In the genomic region with DNA sequence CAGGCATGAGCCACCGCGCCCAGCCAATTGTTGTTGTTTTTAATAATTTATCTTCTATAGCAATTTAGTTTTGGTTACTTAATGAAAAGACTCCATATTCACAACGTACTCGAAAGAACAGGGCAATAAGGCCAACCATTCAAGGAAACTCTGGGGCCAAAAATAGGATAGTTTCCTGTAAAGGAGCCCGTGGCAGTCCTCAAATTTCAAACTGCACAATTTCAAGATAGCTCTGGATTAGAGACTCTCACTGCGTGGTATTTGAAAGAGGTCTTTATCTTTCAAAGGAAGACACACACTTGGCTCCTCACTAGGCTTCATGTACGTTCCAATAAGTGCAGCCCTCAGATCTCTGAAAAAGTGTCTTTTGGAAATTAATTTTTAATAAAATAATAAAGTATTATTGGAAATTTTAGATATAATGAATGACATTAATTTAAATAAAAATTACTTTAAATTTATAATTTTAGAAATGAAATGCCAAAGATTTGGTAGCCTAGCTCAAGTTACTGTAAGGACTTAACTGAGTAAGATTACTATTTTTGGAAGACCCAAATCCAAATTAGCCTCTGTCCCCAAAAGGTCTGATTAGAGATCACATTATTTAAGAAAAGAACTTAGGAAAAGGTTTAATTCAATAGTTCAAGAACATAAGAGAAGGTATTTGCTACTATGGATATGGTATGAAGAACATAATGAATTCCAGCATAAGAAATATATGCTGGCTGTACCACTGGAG, we compare ENCODE assay signal across 36 cellular contexts.
"Had no signal": no experiment of that assay in that cellular context is flagged by ENCODE, and none has a peak within 500 bp of the region (broad histone marks: within the 10 kb centered on the region; RNA-seq: fewer than 3 reads in every experiment).

No MANE protein-coding gene starts in this region.

- H3K27ac ChIP-seq: adrenal gland, body of pancreas, brain microvascular endothelial cell, breast epithelium, VCaP had no signal

- H3K4me3 ChIP-seq: adrenal gland, body of pancreas, breast epithelium had no signal

- H3K9me3 Mint-ChIP-seq: activated B cell treated with CpG ODN at 0.5 μM for 24 hours; activated CD4-positive, alpha-beta memory T cell treated with anti-CD3 and anti-CD28 coated beads for 36 hours; activated CD4-positive, alpha-beta T cell treated with anti-CD3 and anti-CD28 coated beads, Interleukin-2, amount 10 ng/mL, durations not matched to agents 24 days and 14 days; activated CD8-positive, alpha-beta T cell treated with anti-CD3 and anti-CD28 coated beads for 36 hours; activated naive CD4-positive, alpha-beta T cell treated with anti-CD3 and anti-CD28 coated beads for 36 hours; activated naive CD4-positive, alpha-beta T cell treated with anti-CD3 and anti-CD28 coated beads, Interleukin-2, amount 50 U/mL, for 72 hours; activated naive CD8-positive, alpha-beta T cell treated with anti-CD3 and anti-CD28 coated beads for 36 hours; activated T-cell treated with anti-CD3 and anti-CD28 coated beads, Interleukin-2, amount 50 U/mL, for 72 hours; activated T-helper 1 cell treated with anti-CD3 and anti-CD28 coated beads, Interleukin-12 subunit alpha, Interleukin-12 subunit beta, Interleukin-2, Interleukin-4 antibody, amounts not matched to agents 30 ng/mL and 10 ng/mL and 1 ng/mL, durations not matched to agents 14 hours and 24 hours and 36 hours; activated T-helper 17 cell treated with anti-CD3 and anti-CD28 coated beads, Interleukin-2, amount 50 U/mL, for 72 hours; T-cell; T-helper 2 cell treated with Interferon-gamma antibody and Interleukin-4, amounts not matched to agents 5 μg/mL and 100 μg/mL, for 36 hours had no signal

- H3K4me1 Mint-ChIP-seq: activated B cell treated with CpG ODN at 0.5 μM for 24 hours; activated CD4-positive, alpha-beta T cell treated with anti-CD3 and anti-CD28 coated beads, Interleukin-2, amount 10 ng/mL, durations not matched to agents 24 days and 14 days; activated naive CD8-positive, alpha-beta T cell treated with anti-CD3 and anti-CD28 coated beads for 36 hours; activated T-helper 17 cell treated with anti-CD3 and anti-CD28 coated beads, Interleukin-2, amount 50 U/mL, for 72 hours; T-cell had no signal

- H3K36me3 Mint-ChIP-seq: activated naive CD4-positive, alpha-beta T cell treated with anti-CD3 and anti-CD28 coated beads, Interleukin-2, amount 50 U/mL, for 72 hours; activated naive CD8-positive, alpha-beta T cell treated with anti-CD3 and anti-CD28 coated beads for 36 hours had no signal

- H3K27me3 Mint-ChIP-seq: activated B cell treated with CpG ODN at 0.5 μM for 24 hours; activated CD4-positive, alpha-beta memory T cell treated with anti-CD3 and anti-CD28 coated beads for 36 hours; activated CD4-positive, alpha-beta T cell treated with anti-CD3 and anti-CD28 coated beads, Interleukin-2, amount 10 ng/mL, durations not matched to agents 24 days and 14 days; activated CD8-positive, alpha-beta T cell treated with anti-CD3 and anti-CD28 coated beads for 36 hours; activated naive CD8-positive, alpha-beta T cell treated with anti-CD3 and anti-CD28 coated beads for 36 hours; activated T-helper 17 cell treated with anti-CD3 and anti-CD28 coated beads, Interleukin-2, amount 50 U/mL, for 72 hours; T-cell had no signal

- H3K27ac Mint-ChIP-seq: activated B cell treated with CpG ODN at 0.5 μM for 24 hours; activated CD4-positive, alpha-beta memory T cell treated with anti-CD3 and anti-CD28 coated beads for 36 hours; activated CD4-positive, alpha-beta T cell treated with anti-CD3 and anti-CD28 coated beads, Interleukin-2, amount 10 ng/mL, durations not matched to agents 24 days and 14 days; activated CD8-positive, alpha-beta T cell treated with anti-CD3 and anti-CD28 coated beads for 36 hours; activated naive CD4-positive, alpha-beta T cell treated with anti-CD3 and anti-CD28 coated beads for 36 hours; activated naive CD4-positive, alpha-beta T cell treated with anti-CD3 and anti-CD28 coated beads, Interleukin-2, amount 50 U/mL, for 72 hours; activated naive CD8-positive, alpha-beta T cell treated with anti-CD3 and anti-CD28 coated beads for 36 hours; activated T-cell treated with anti-CD3 and anti-CD28 coated beads, Interleukin-2, amount 50 U/mL, for 72 hours; activated T-helper 1 cell treated with anti-CD3 and anti-CD28 coated beads, Interleukin-12 subunit alpha, Interleukin-12 subunit beta, Interleukin-2, Interleukin-4 antibody, amounts not matched to agents 30 ng/mL and 10 ng/mL and 1 ng/mL, durations not matched to agents 14 hours and 24 hours and 36 hours; activated T-helper 17 cell treated with anti-CD3 and anti-CD28 coated beads, Interleukin-2, amount 50 U/mL, for 72 hours; T-helper 2 cell treated with Interferon-gamma antibody and Interleukin-4, amounts not matched to agents 5 μg/mL and 100 μg/mL, for 36 hours had no signal

- H3K36me3 ChIP-seq: breast epithelium had no signal

- ATAC-seq: activated CD8-positive, alpha-beta T cell treated with anti-CD3 and anti-CD28 coated beads for 36 hours; activated naive CD4-positive, alpha-beta T cell treated with anti-CD3 and anti-CD28 coated beads, Interleukin-2, amount 50 U/mL, for 72 hours; activated T-cell treated with anti-CD3 and anti-CD28 coated beads, Interleukin-2, amount 50 U/mL, for 72 hours; activated T-helper 17 cell treated with anti-CD3 and anti-CD28 coated beads, Interleukin-2, amount 50 U/mL, for 72 hours; body of pancreas; T-cell had no signal

- FAIRE-seq: astrocyte, TTC549 had no signal

- H3K4me1 ChIP-seq: adrenal gland, body of pancreas, breast epithelium had no signal

- H3K27me3 ChIP-seq: adrenal gland, body of pancreas, brain microvascular endothelial cell, breast epithelium had no signal

- DNase-seq: activated B cell treated with CpG ODN at 0.5 μM for 24 hours; activated CD4-positive, alpha-beta memory T cell treated with anti-CD3 and anti-CD28 coated beads for 36 hours; activated CD4-positive, alpha-beta T cell treated with anti-CD3 and anti-CD28 coated beads for 4 hours; activated CD4-positive, alpha-beta T cell treated with anti-CD3 and anti-CD28 coated beads, Interleukin-2, amount 10 ng/mL, durations not matched to agents 24 days and 14 days; activated CD4-positive, alpha-beta T cell treated with anti-CD3 and anti-CD28 coated beads, Interleukin-2, amount 50 U/mL, for 1 hour; activated CD4-positive, alpha-beta T cell treated with anti-CD3 and anti-CD28 coated beads, Interleukin-2, amount 50 U/mL, for 4 hours; activated CD4-positive, CD25-positive, alpha-beta regulatory T cell treated with anti-CD3 and anti-CD28 coated beads, Interleukin-2, amount 50 U/mL, for 72 hours; activated CD8-positive, alpha-beta memory T cell treated with anti-CD3 and anti-CD28 coated beads, Interleukin-2, amount 50 U/mL, for 4 hours; activated CD8-positive, alpha-beta T cell treated with anti-CD3 and anti-CD28 coated beads for 36 hours; activated effector memory CD4-positive, alpha-beta T cell treated with anti-CD3 and anti-CD28 coated beads, Interleukin-2, amount 50 U/mL, for 16 hours; activated gamma-delta T cell treated with Interleukin-2 at 50 U/mL for 16 hours; activated naive CD4-positive, alpha-beta T cell; activated naive CD4-positive, alpha-beta T cell treated with anti-CD3 and anti-CD28 coated beads for 36 hours; activated naive CD4-positive, alpha-beta T cell treated with anti-CD3 and anti-CD28 coated beads, Interleukin-2, amount 50 U/mL, for 16 hours; activated naive CD8-positive, alpha-beta T cell treated with anti-CD3 and anti-CD28 coated beads for 36 hours; activated T-cell treated with anti-CD3 and anti-CD28 coated beads for 4 hours; activated T-cell treated with anti-CD3 and anti-CD28 coated beads, Interleukin-2, amount 50 U/mL, for 1 hour; activated T-cell treated with anti-CD3 and anti-CD28 coated beads, Interleukin-2, amount 50 U/mL, for 72 hours; adrenal gland; amniotic stem cell; aorta; body of pancreas; brain microvascular endothelial cell; central memory CD4-positive, alpha-beta T cell; cerebellar nuclear complex; T-cell; T-helper 2 cell; T-helper 9 cell had no signal

- H3K4me3 Mint-ChIP-seq: activated B cell treated with CpG ODN at 0.5 μM for 24 hours; activated CD4-positive, alpha-beta memory T cell treated with anti-CD3 and anti-CD28 coated beads for 36 hours; activated CD4-positive, alpha-beta T cell treated with anti-CD3 and anti-CD28 coated beads, Interleukin-2, amount 10 ng/mL, durations not matched to agents 24 days and 14 days; activated CD8-positive, alpha-beta T cell treated with anti-CD3 and anti-CD28 coated beads for 36 hours; activated naive CD4-positive, alpha-beta T cell treated with anti-CD3 and anti-CD28 coated beads for 36 hours; activated naive CD8-positive, alpha-beta T cell treated with anti-CD3 and anti-CD28 coated beads for 36 hours; activated T-cell treated with anti-CD3 and anti-CD28 coated beads, Interleukin-2, amount 50 U/mL, for 72 hours; activated T-helper 1 cell treated with anti-CD3 and anti-CD28 coated beads, Interleukin-12 subunit alpha, Interleukin-12 subunit beta, Interleukin-2, Interleukin-4 antibody, amounts not matched to agents 30 ng/mL and 10 ng/mL and 1 ng/mL, durations not matched to agents 14 hours and 24 hours and 36 hours; activated T-helper 17 cell treated with anti-CD3 and anti-CD28 coated beads, Interleukin-2, amount 50 U/mL, for 72 hours; T-cell; T-helper 2 cell treated with Interferon-gamma antibody and Interleukin-4, amounts not matched to agents 5 μg/mL and 100 μg/mL, for 36 hours had no signal

- H3K9me3 ChIP-seq: adrenal gland, body of pancreas, breast epithelium had no signal
